ENCODE assay signal across 14 cellular contexts in the genomic region with DNA sequence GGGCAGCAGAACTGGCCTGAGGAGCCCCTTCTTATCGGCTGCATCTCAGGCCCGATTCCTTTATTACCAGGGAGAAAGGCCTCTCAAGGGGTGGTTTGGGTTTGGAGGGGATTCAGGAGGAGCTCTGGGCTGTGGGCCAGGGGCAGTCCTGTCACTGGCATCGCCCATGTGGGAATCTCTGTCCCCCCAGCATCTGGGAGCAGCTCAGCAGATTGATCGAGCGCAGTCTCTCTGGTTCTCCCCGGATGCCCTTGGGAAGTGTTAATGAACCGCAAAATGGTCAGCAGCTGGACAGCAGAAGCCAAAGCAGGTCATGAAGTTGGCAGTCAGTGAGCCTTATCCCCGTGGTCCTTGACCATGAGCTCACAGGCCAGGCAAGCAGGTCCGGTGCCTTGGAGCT.
DNase-seq lines count a peak whose midpoint lies in the region; FAIRE-seq and TF ChIP-seq lines count a peak whose summit lies in the region.
"Had no signal": no experiment of that assay in that cellular context is flagged by ENCODE, and none has a peak within 500 bp of the region (broad histone marks: within the 10 kb centered on the region; RNA-seq: fewer than 3 reads in every experiment).

No MANE protein-coding gene starts in this region.

- no peak overlapping the region for H2BK120ac ChIP-seq in H1 (replicated peaks; ENCODE audit: low read depth, low read length)

- no peaks in the 10 kb centered on the region for H4K20me1 ChIP-seq in H1 (replicated peaks in 1 of 2; ENCODE audit: control insufficient read depth in 1 of 2, insufficient read depth in 2 of 2, low read length in 2 of 2)

- H3K27me3 ChIP-seq in H1 (replicated peaks in 1 of 4; ENCODE audit: control insufficient read depth in 3 of 4, extremely low read depth in 1 of 4, insufficient read depth in 3 of 4, low read length in 3 of 4) (no peaks in the 10 kb centered on the region), sigmoid colon (no peaks in the 10 kb centered on the region)
- H3K27me3 ChIP-seq: esophagus squamous epithelium had no signal

- no peak overlapping the region for H4K91ac ChIP-seq in H1 (replicated peaks; ENCODE audit: insufficient read length, low read length)

- no peak for TF ChIP-seq RAD21 in H1 (IDR thresholded peaks at IDR 0.05 in 1 of 2, conservative IDR thresholded peaks at IDR 0.05 in 1 of 2; ENCODE audit: low read depth in 2 of 2, low read length in 2 of 2)

- H3K23ac ChIP-seq in H1 (ENCODE audit: insufficient read length): no peak overlapping the region

- peak overlapping the region; percentile 68; the same call in 1 of the 2 replicates for H2BK15ac ChIP-seq in H1 (ENCODE audit: low read length)

- CTCF ChIA-PET in H1 (lab: Charles Lee; ENCODE audit: partially characterized antibody): interaction anchor here (0.9 to 3.7 kb wide), 14 partner anchors 9 to 304 kb away, joined by 3 to 36 read pairs (median 6); no protein-coding TSS in a partner anchor

- H4K8ac ChIP-seq in H1 (ENCODE audit: extremely low read depth, insufficient read depth, low read length): no peak overlapping the region

- WGBS in H1 (ENCODE audit: extremely low coverage in 1 of 2, insufficient coverage in 1 of 2, insufficient read length in 1 of 2, insufficient replicate concordance in 2 of 2, low coverage in 1 of 2, low lambda C conversion rate in 2 of 2, missing lambda C conversion rate in 1 of 2), 2 experiments: 82% methylated on average over 9 of the region's 9 CpGs; no CpG with 5 or more reads in 1 of the 2 experiments
- 76 to 91% methylated on average over 9 of the region's 9 CpGs for WGBS in sigmoid colon, 2 donors

- no peak overlapping the region for H3K4ac ChIP-seq in H1 (replicated peaks; ENCODE audit: insufficient read length, low read depth, low read length)

- POLR2A ChIA-PET in H1 (lab: Charles Lee; ENCODE audit: partially characterized antibody): interaction anchor here (0.7 kb wide), 1 partner anchor 135 kb away, joined by 3 read pairs; no protein-coding TSS in a partner anchor

- intact Hi-C loops in sigmoid colon (cut with DNase I): no loop called here

- H3K9me3 ChIP-seq in H1 (ENCODE audit: insufficient read depth in 2 of 2, low read depth in 1 of 2, low read length in 1 of 2): no peaks in the 10 kb centered on the region
- no peaks in the 10 kb centered on the region for H3K9me3 ChIP-seq in sigmoid colon
- H3K9me3 ChIP-seq: esophagus squamous epithelium had no signal

- peak; percentile 33 for DNase-seq in DMS79 (lab: John Stamatoyannopoulos, UW)
- no peak for DNase-seq in H1 (ENCODE audit: low read depth in 1 of 2, low spot score in 2 of 2)
- peak; percentile 55 for DNase-seq in sigmoid colon
- DNase-seq in activated T-cell treated with anti-CD3 and anti-CD28 coated beads, Interleukin-2, amount 50 U/mL, for 1 hour: no peak
- no peak for DNase-seq in Kasumi-1 (lab: John Stamatoyannopoulos, UW)
- DNase-seq in dedifferentiated amniotic fluid mesenchymal stem cell (ENCODE audit: extremely low spot score): no peak
- DNase-seq in GM10266 (ENCODE audit: extremely low spot score): no peak
- DNase-seq: activated CD8-positive, alpha-beta memory T cell treated with anti-CD3 and anti-CD28 coated beads for 24 hours; activated naive CD8-positive, alpha-beta T cell treated with anti-CD3 and anti-CD28 coated beads, Interleukin-2, amount 50 U/mL, for 24 hours; esophagus squamous epithelium; head of caudate nucleus; mammary epithelial cell; NCI-H1930 had no signal

- peak overlapping the region; percentile 48; the same call in 1 of the 2 replicates for H2BK20ac ChIP-seq in H1 (ENCODE audit: low read length)

- H2AFZ ChIP-seq in H1 (ENCODE audit: low read length): no peak overlapping the region

- H3K4me3 ChIP-seq in H1 (ENCODE audit: extremely low read depth in 1 of 4, insufficient read depth in 2 of 4, low read depth in 3 of 4, low read length in 4 of 4): no peak overlapping the region
- no peak overlapping the region for H3K4me3 ChIP-seq in sigmoid colon
- H3K4me3 ChIP-seq: esophagus squamous epithelium had no signal

- H3K27ac ChIP-seq in H1 (ENCODE audit: low read depth, low read length): no peak overlapping the region
- no peak overlapping the region for H3K27ac ChIP-seq in sigmoid colon
- H3K27ac ChIP-seq: esophagus squamous epithelium had no signal

- H3K36me3 ChIP-seq in H1 (ENCODE audit: control insufficient read depth in 2 of 4, insufficient read depth in 4 of 4, low read length in 3 of 4): no peaks in the 10 kb centered on the region; a peak in 1 of 8 replicates
- H3K36me3 ChIP-seq in sigmoid colon: peaks cover 0 to 13% (median 2%) of the 10 kb centered on the region in 4 donors

- no peak for TF ChIP-seq POLR2A in H1 (IDR thresholded peaks at IDR 0.05; ENCODE audit: control extremely low read depth in 1 of 2, low read depth in 2 of 2, low read length in 2 of 2)
- TF ChIP-seq POLR2A in sigmoid colon (IDR thresholded peaks at IDR 0.05): no peak

- peak overlapping the region; percentile 54; the same call in 1 of the 2 replicates for H2BK12ac ChIP-seq in H1 (ENCODE audit: low read depth, low read length)

- no peak overlapping the region for H3K4me2 ChIP-seq in H1 (ENCODE audit: insufficient read depth in 1 of 2, low read depth in 2 of 2, low read length in 2 of 2)

- no peak overlapping the region; the same call in 1 of the 2 replicates for H2AK5ac ChIP-seq in H1 (ENCODE audit: low read depth, low read length)

- H3K9ac ChIP-seq in H1 (replicated peaks in 1 of 4; ENCODE audit: extremely low read depth in 1 of 4, low read depth in 3 of 4, low read length in 3 of 4): no peak overlapping the region

- no peaks in the 10 kb centered on the region for H3K79me2 ChIP-seq in H1 (ENCODE audit: control insufficient read depth in 1 of 2, insufficient read depth in 2 of 2, low read length in 2 of 2)

- H3K56ac ChIP-seq in H1 (replicated peaks; ENCODE audit: insufficient read length, low read depth, low read length): no peak overlapping the region

- no peaks in the 10 kb centered on the region for H3K79me1 ChIP-seq in H1 (ENCODE audit: low read depth, low read length)

- no peak overlapping the region for H3K14ac ChIP-seq in H1 (ENCODE audit: insufficient read length)

- H3K23me2 ChIP-seq in H1 (ENCODE audit: low read depth, low read length): no peaks in the 10 kb centered on the region

- H3K18ac ChIP-seq in H1 (ENCODE audit: extremely low read depth, low read length): no peak overlapping the region

- H2BK5ac ChIP-seq in H1 (ENCODE audit: low read depth, low read length): peak overlapping the region; percentile 54; the same call in 1 of the 2 replicates

- H3K4me1 ChIP-seq in H1 (replicated peaks in 1 of 4; ENCODE audit: control insufficient read depth in 3 of 4, insufficient read depth in 4 of 4, low read length in 3 of 4) (peaks cover 15 to 35% (median 23%) of the 10 kb centered on the region in 4 experiments), sigmoid colon (peaks cover 0 to 50% (median 33%) of the 10 kb centered on the region in 4 donors)

- H4K5ac ChIP-seq in H1 (ENCODE audit: insufficient read length, low read depth, low read length): no peak overlapping the region

- TF ChIP-seq EP300 in H1 (IDR thresholded peaks at IDR 0.05; ENCODE audit: borderline replicate concordance in 1 of 2, low read depth in 2 of 2, low read length in 2 of 2) (no peak), sigmoid colon (IDR thresholded peaks at IDR 0.05) (no peak)

- TF ChIP-seq CTCF in H1 (IDR thresholded peaks at IDR 0.05; ENCODE audit: control extremely low read depth in 1 of 3, insufficient read depth in 1 of 3, low read depth in 1 of 3, low read length in 3 of 3) (no peak), sigmoid colon (IDR thresholded peaks at IDR 0.05) (no peak), GM10266 (IDR thresholded peaks at IDR 0.05; ENCODE audit: control insufficient read depth, insufficient read depth, low read depth, missing control alignments) (no peak)

- FAIRE-seq in H1 (lab: Jason Lieb, UNC): no peak

TF ChIP-seq in PFSK-1, 5 proteins besides CTCF, POLR2A, EP300 and RAD21 (continues in another document):
- no peak for TF ChIP-seq FOXP2 (optimal IDR thresholded peaks at IDR 0.05; ENCODE audit: borderline replicate concordance, extremely low read depth, extremely low read length, insufficient read depth)

TF ChIP-seq in H1, 55 proteins besides CTCF, POLR2A, EP300 and RAD21:
- TF ChIP-seq MAFK (IDR thresholded peaks at IDR 0.05; ENCODE audit: low read depth, low read length) (no peak), HDAC2 (IDR thresholded peaks at IDR 0.05; ENCODE audit: borderline replicate concordance in 1 of 2, low read depth in 2 of 2, low read length in 2 of 2) (no peak)
TF ChIP-seq in H1: peak in this region for 0.

Comparison
In these comparisons a context has a peak if more than half of its experiments do, and no peak if none do; other contexts are left out.
1. DNase-seq: peak in DMS79 (single experiment) and sigmoid colon (single experiment); none in H1 (0 of 2), activated T-cell treated with anti-CD3 and anti-CD28 coated beads, Interleukin-2, amount 50 U/mL, for 1 hour (single experiment), Kasumi-1 (0 of 2), dedifferentiated amniotic fluid mesenchymal stem cell (single experiment) and GM10266 (single experiment).